In genomic region chr3:48519244-48519643, GRCh38 we compare ENCODE assay signal across 12 cellular contexts. TPM values are rescaled to one million over a fixed set of nuclear protein-coding genes. Genes with fewer than 3 reads are reported as not detected.
"Had no signal": no experiment of that assay in that cellular context is flagged by ENCODE, and none has a peak within 500 bp of the region (broad histone marks: within the 10 kb centered on the region; RNA-seq: fewer than 3 reads in every experiment).

No MANE protein-coding gene starts in this region.

- H3K36me3 ChIP-seq: sigmoid colon had no signal

- H3K36me3 Mint-ChIP-seq: type B pancreatic cell had no signal

- H3K4me3 Mint-ChIP-seq: nephron, type B pancreatic cell had no signal

- H3K27me3 Mint-ChIP-seq: type B pancreatic cell had no signal

- H3K4me1 Mint-ChIP-seq: nephron had no signal

- H3K27ac ChIP-seq: cardiac muscle cell, foreskin keratinocyte, sigmoid colon, suprapubic skin, VCaP had no signal

- H3K27me3 ChIP-seq: cardiac muscle cell, foreskin keratinocyte, sigmoid colon, suprapubic skin had no signal

- ATAC-seq: foreskin keratinocyte; stimulated activated naive CD8-positive, alpha-beta T cell treated with anti-CD3 and anti-CD28 coated beads, Interleukin-15, Interleukin-2, amounts not matched to agents 100 U/mL and 50 U/mL, for 24 hours had no signal

- H3K27ac Mint-ChIP-seq: nephron, type B pancreatic cell had no signal

- H3K9me3 ChIP-seq: sigmoid colon, suprapubic skin had no signal

- H3K4me3 ChIP-seq: cardiac muscle cell, sigmoid colon, suprapubic skin had no signal

- DNase-seq: activated effector memory CD4-positive, alpha-beta T cell treated with anti-CD3 and anti-CD28 coated beads, Interleukin-2, amount 50 U/mL, for 16 hours; activated T-cell treated with anti-CD3 and anti-CD28 coated beads, Interleukin-2, amount 50 U/mL, for 1 hour; foreskin keratinocyte; sigmoid colon; stimulated activated naive CD8-positive, alpha-beta T cell treated with anti-CD3 and anti-CD28 coated beads, Interleukin-15, Interleukin-2, amounts not matched to agents 100 U/mL and 50 U/mL, for 24 hours had no signal

- H3K9me3 Mint-ChIP-seq: nephron, type B pancreatic cell had no signal

- H3K4me1 ChIP-seq: foreskin keratinocyte, sigmoid colon had no signal

RNA-seq across cellular contexts. Expression of gene UCN2, which starts 44.3 kb away (rescaled TPM):
- total RNA-seq: endothelial cell of umbilical vein, lung microvascular endothelial cell, sigmoid colon had no signal
